ENCODE assay signal across 23 cellular contexts in the genomic region with DNA sequence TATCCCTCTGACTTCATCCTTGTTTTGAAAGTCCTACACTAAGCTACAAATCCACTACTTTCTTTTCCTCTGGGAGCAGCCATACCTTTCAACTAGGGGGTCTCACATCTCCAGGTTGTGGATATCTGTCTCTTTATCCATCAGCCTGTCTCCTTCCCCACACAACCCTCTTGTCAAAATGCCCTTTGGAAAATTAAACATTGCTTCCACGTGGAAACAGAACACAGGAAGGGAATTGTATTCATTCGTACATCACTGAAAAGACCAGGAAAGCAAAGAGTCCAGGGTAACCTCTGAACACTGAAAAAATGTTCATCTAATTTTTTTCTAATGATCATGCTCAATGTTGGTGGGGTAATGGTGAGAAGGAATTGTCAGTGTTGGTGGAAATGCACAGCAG.
DNase-seq lines count a peak whose midpoint lies in the region; ATAC-seq, FAIRE-seq and TF ChIP-seq lines count a peak whose summit lies in the region.
"Had no signal": no experiment of that assay in that cellular context is flagged by ENCODE, and none has a peak within 500 bp of the region (broad histone marks: within the 10 kb centered on the region; RNA-seq: fewer than 3 reads in every experiment).

No MANE protein-coding gene starts in this region.

- H3K4me1 ChIP-seq in A549: peaks cover 21% of the 10 kb centered on the region; the same call in 2 of the 3 replicates
- no peaks in the 10 kb centered on the region for H3K4me1 ChIP-seq in Panc1 (ENCODE audit: control insufficient read depth, insufficient read depth, low read length)
- H3K4me1 ChIP-seq: BE2C had no signal

- H3K4me1 Mint-ChIP-seq in glutamatergic neuron (ENCODE audit: low read depth, unreplicated experiment) (peaks cover 3% of the 10 kb centered on the region), nephron progenitor cell (no peaks in the 10 kb centered on the region)

- 78% methylated on average over 2 of the region's 2 CpGs for WGBS in A549 (ENCODE audit: missing lambda C conversion rate)

- no peaks in the 10 kb centered on the region for H3K27me3 ChIP-seq in Panc1 (ENCODE audit: control insufficient read depth, insufficient read depth, low read length)
- H3K27me3 ChIP-seq: BE2C had no signal

- peaks cover 6% of the 10 kb centered on the region for H3K9me3 Mint-ChIP-seq in glutamatergic neuron (ENCODE audit: unreplicated experiment)
- H3K9me3 Mint-ChIP-seq in nephron progenitor cell: peaks cover 24% of the 10 kb centered on the region

- H3K4me3 ChIP-seq in A549: no peak overlapping the region
- H3K4me3 ChIP-seq in Panc1 (ENCODE audit: low read depth in 2 of 2, low read length in 2 of 2): no peak overlapping the region
- H3K4me3 ChIP-seq: GM12878 had no signal

- H3K4me2 ChIP-seq in A549: no peak overlapping the region

- H3K36me3 Mint-ChIP-seq in glutamatergic neuron (ENCODE audit: unreplicated experiment) (peaks cover 13% of the 10 kb centered on the region), nephron progenitor cell (ENCODE audit: low read depth) (peaks cover 5% of the 10 kb centered on the region)

- H3K9me3 ChIP-seq in A549 (peaks cover 4% of the 10 kb centered on the region; the same call in 1 of the 3 replicates), Panc1 (ENCODE audit: control insufficient read depth, insufficient read depth, low read depth, low read length) (peaks cover 8% of the 10 kb centered on the region)
- H3K9me3 ChIP-seq: BE2C had no signal

- ATAC-seq in A549: no peak
- ATAC-seq in Panc1: no peak

- peak overlapping the region; percentile 34 for H3K27ac Mint-ChIP-seq in glutamatergic neuron (ENCODE audit: unreplicated experiment)
- peak overlapping the region; percentile 24 for H3K27ac Mint-ChIP-seq in nephron progenitor cell

- H3K36me3 ChIP-seq in Panc1 (ENCODE audit: control insufficient read depth, insufficient read depth, low read length): no peaks in the 10 kb centered on the region
- H3K36me3 ChIP-seq: BE2C had no signal

- CTCF ChIA-PET in A549 (lab: Yijun Ruan, JAX): interaction anchor here (1.3 to 1.5 kb wide), 3 partner anchors 13 to 167 kb away, joined by 3 to 5 read pairs (median 4); no protein-coding TSS in a partner anchor
- CTCF ChIA-PET in Panc1 (lab: Charles Lee): no interaction called here

- BruUV-seq in Panc1 (replicated peaks; lab: Mats Ljungman, UMichigan): no TSS peak

- TF ChIP-seq EP300 in A549 (IDR thresholded peaks at IDR 0.05): no peak

- POLR2A ChIA-PET in A549 (lab: Yijun Ruan, JAX) (interaction anchor here (0.6 kb wide), 1 partner anchor 204 kb away, joined by 4 read pairs; no protein-coding TSS in a partner anchor), Panc1 (lab: Charles Lee) (no interaction called here)

- no peak for TF ChIP-seq POLR2A in A549 (IDR thresholded peaks at IDR 0.05; ENCODE audit: low read length)

- H3K27ac ChIP-seq in A549 (peak overlapping the region; percentile 0 to 58; a peak in 4 of 6 replicates), Panc1 (ENCODE audit: low read length) (0 out of 2 replicates have a peak overlapping the region, but pooled peaks have one; percentile 21), substantia nigra (ENCODE audit: low read depth, low read length, poor library complexity, severe bottlenecking) (no peak overlapping the region)
- H3K27ac ChIP-seq: HL-60 had no signal

- intact Hi-C loops in Panc1 (cut with micrococcal nuclease; ENCODE audit: unreplicated experiment): no loop called here

- peaks cover 2% of the 10 kb centered on the region for H3K27me3 Mint-ChIP-seq in glutamatergic neuron (ENCODE audit: unreplicated experiment)
- peaks cover 5% of the 10 kb centered on the region for H3K27me3 Mint-ChIP-seq in nephron progenitor cell (ENCODE audit: low read depth, poor library complexity)

- TF ChIP-seq CTCF in A549 (IDR thresholded peaks at IDR 0.05) (no peak), Panc1 (IDR thresholded peaks at IDR 0.05) (no peak), glutamatergic neuron (IDR thresholded peaks at IDR 0.05; ENCODE audit: partially characterized antibody, unreplicated experiment) (no peak), nephron progenitor cell (IDR thresholded peaks at IDR 0.05) (no peak), GM13976 (IDR thresholded peaks at IDR 0.05; ENCODE audit: borderline replicate concordance, control extremely low read depth, extremely low read depth, insufficient read depth, missing control alignments) (no peak)

- H3K4me3 Mint-ChIP-seq in glutamatergic neuron (ENCODE audit: unreplicated experiment) (no peak overlapping the region), nephron progenitor cell (no peak overlapping the region)
- H3K4me3 Mint-ChIP-seq: HFFc6 had no signal

- TF ChIP-seq RAD21 in A549 (conservative IDR thresholded peaks at IDR 0.05 in 1 of 2, IDR thresholded peaks at IDR 0.05 in 1 of 2): no peak

- FAIRE-seq in A549 (lab: Jason Lieb, UNC): no peak
- FAIRE-seq: A204.1, GM12878 had no signal

- in situ Hi-C loops in Panc1 (cut with HindIII; ENCODE audit: low pct_unique_long_range_greater_than_20kb, low sequenced_read_pairs) (no loop called here), GM13976 (cut with MboI; ENCODE audit: low sequenced_read_pairs, unreplicated experiment) (loop anchor here (25.0 kb wide), 2 partner anchors 612 to 762 kb away; partner anchors contain the start of gene HMHB1)

- no peak for DNase-seq in A549 (ENCODE audit: low read depth in 1 of 2, low spot score in 1 of 2)
- no peak for DNase-seq in Panc1 (ENCODE audit: low read depth, low spot score)
- DNase-seq in glutamatergic neuron: no peak
- no peak for DNase-seq in nephron progenitor cell
- DNase-seq in NCI-H524 treated with DMSO at 0.1 percent for 48 hours (lab: John Stamatoyannopoulos, UW): no peak
- DNase-seq in GM13976 (ENCODE audit: low spot score): no peak
- DNase-seq in putamen (ENCODE audit: low spot score): no peak
- no peak for DNase-seq in substantia nigra (lab: John Stamatoyannopoulos, UW)
- DNase-seq: BE2C, DND-41, H7, HFFc6, KG1, MV-4-11, NCI-H1105 treated with DMSO at 0.1 percent for 48 hours, NCI-H2081 treated with DMSO at 0.1 percent for 48 hours, NCI-H2171 treated with DMSO at 0.1 percent for 48 hours, NCI-H526, OCI-M1, SHP77 had no signal

TF ChIP-seq in A549, 52 proteins besides CTCF, POLR2A, EP300 and RAD21 (continues in another document):
- no peak for TF ChIP-seq PBX3 (IDR thresholded peaks at IDR 0.05)
- TF ChIP-seq GATA3 (IDR thresholded peaks at IDR 0.05; ENCODE audit: borderline replicate concordance): no peak
- TF ChIP-seq KDM1A (IDR thresholded peaks at IDR 0.05; ENCODE audit: low read depth): no peak
- TF ChIP-seq, protein P1, sequence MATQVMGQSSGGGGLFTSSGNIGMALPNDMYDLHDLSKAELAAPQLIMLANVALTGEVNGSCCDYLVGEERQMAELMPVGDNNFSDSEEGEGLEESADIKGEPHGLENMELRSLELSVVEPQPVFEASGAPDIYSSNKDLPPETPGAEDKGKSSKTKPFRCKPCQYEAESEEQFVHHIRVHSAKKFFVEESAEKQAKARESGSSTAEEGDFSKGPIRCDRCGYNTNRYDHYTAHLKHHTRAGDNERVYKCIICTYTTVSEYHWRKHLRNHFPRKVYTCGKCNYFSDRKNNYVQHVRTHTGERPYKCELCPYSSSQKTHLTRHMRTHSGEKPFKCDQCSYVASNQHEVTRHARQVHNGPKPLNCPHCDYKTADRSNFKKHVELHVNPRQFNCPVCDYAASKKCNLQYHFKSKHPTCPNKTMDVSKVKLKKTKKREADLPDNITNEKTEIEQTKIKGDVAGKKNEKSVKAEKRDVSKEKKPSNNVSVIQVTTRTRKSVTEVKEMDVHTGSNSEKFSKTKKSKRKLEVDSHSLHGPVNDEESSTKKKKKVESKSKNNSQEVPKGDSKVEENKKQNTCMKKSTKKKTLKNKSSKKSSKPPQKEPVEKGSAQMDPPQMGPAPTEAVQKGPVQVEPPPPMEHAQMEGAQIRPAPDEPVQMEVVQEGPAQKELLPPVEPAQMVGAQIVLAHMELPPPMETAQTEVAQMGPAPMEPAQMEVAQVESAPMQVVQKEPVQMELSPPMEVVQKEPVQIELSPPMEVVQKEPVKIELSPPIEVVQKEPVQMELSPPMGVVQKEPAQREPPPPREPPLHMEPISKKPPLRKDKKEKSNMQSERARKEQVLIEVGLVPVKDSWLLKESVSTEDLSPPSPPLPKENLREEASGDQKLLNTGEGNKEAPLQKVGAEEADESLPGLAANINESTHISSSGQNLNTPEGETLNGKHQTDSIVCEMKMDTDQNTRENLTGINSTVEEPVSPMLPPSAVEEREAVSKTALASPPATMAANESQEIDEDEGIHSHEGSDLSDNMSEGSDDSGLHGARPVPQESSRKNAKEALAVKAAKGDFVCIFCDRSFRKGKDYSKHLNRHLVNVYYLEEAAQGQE (IDR thresholded peaks at IDR 0.05): no peak
- TF ChIP-seq, protein P2, sequence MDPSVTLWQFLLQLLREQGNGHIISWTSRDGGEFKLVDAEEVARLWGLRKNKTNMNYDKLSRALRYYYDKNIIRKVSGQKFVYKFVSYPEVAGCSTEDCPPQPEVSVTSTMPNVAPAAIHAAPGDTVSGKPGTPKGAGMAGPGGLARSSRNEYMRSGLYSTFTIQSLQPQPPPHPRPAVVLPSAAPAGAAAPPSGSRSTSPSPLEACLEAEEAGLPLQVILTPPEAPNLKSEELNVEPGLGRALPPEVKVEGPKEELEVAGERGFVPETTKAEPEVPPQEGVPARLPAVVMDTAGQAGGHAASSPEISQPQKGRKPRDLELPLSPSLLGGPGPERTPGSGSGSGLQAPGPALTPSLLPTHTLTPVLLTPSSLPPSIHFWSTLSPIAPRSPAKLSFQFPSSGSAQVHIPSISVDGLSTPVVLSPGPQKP (IDR thresholded peaks at IDR 0.05; ENCODE audit: low read depth, low read length): no peak
- TF ChIP-seq CEBPB (IDR thresholded peaks at IDR 0.05): no peak
- no peak for TF ChIP-seq KDM5A (IDR thresholded peaks at IDR 0.05)
- TF ChIP-seq BCL3 (IDR thresholded peaks at IDR 0.05): no peak
